Comparison of ENCODE assay signal across 1 cellular context in genomic region chr9:92716557-92716956, GRCh38.
TF ChIP-seq lines count a peak whose summit lies in the region.

No MANE protein-coding gene starts in this region.

TF ChIP-seq in endothelial cell of umbilical vein, 7 proteins besides CTCF, POLR2A, EP300 and RAD21:
- TF ChIP-seq POLR2AphosphoS5 (IDR thresholded peaks at IDR 0.05; ENCODE audit: insufficient read depth, low read depth, low read length): no peak
